ENCODE assay signal across 17 cellular contexts in genomic region chr22:17784776-17785175, GRCh38.
"Had no signal": no experiment of that assay in that cellular context is flagged by ENCODE, and none has a peak within 500 bp of the region (broad histone marks: within the 10 kb centered on the region; RNA-seq: fewer than 3 reads in every experiment).

No MANE protein-coding gene starts in this region.

- H3K27ac ChIP-seq: hepatocyte, prostate gland, thoracic aorta, upper lobe of right lung, uterus had no signal

- H3K4me3 ChIP-seq: coronary artery, heart left ventricle, hepatocyte, mucosa of descending colon, prostate gland, right atrium auricular region, sigmoid colon, thoracic aorta, tibial nerve, upper lobe of right lung, uterus had no signal

- H3K36me3 Mint-ChIP-seq: mesothelial cell of epicardium; naive B cell; natural killer cell treated with Interleukin-12 subunit alpha and Interleukin-12 subunit beta and Interleukin-15 and Interleukin-18, amount 100 ng/mL, for 72 hours had no signal

- DNase-seq: kidney, uterus had no signal

- H3K27ac Mint-ChIP-seq: mesothelial cell of epicardium; natural killer cell treated with Interleukin-12 subunit alpha and Interleukin-12 subunit beta and Interleukin-15 and Interleukin-18, amount 100 ng/mL, for 72 hours; stimulated activated effector memory CD8-positive, alpha-beta T cell treated with anti-CD3 and anti-CD28 coated beads, Interleukin-12 subunit alpha, Interleukin-12 subunit beta, amount 100 ng/mL, for 72 hours had no signal

- H3K27me3 Mint-ChIP-seq: naive B cell; natural killer cell treated with Interleukin-12 subunit alpha and Interleukin-12 subunit beta and Interleukin-15 and Interleukin-18, amount 100 ng/mL, for 72 hours had no signal

- H2AFZ ChIP-seq: hepatocyte had no signal

- H3K36me3 ChIP-seq: prostate gland, upper lobe of right lung, uterus had no signal

- H3K4me3 Mint-ChIP-seq: mesothelial cell of epicardium; naive B cell; natural killer cell treated with Interleukin-12 subunit alpha and Interleukin-12 subunit beta and Interleukin-15 and Interleukin-18, amount 100 ng/mL, for 72 hours; neural crest cell; stimulated activated effector memory CD8-positive, alpha-beta T cell treated with anti-CD3 and anti-CD28 coated beads, Interleukin-12 subunit alpha, Interleukin-12 subunit beta, amount 100 ng/mL, for 72 hours had no signal

- H3K9me3 Mint-ChIP-seq: mesothelial cell of epicardium; natural killer cell treated with Interleukin-12 subunit alpha and Interleukin-12 subunit beta and Interleukin-15 and Interleukin-18, amount 100 ng/mL, for 72 hours; neural crest cell; stimulated activated effector memory CD8-positive, alpha-beta T cell treated with anti-CD3 and anti-CD28 coated beads, Interleukin-12 subunit alpha, Interleukin-12 subunit beta, amount 100 ng/mL, for 72 hours had no signal

- H3K27me3 ChIP-seq: heart left ventricle, hepatocyte, right atrium auricular region, sigmoid colon, tibial nerve, upper lobe of right lung, uterus had no signal

- H3K79me2 ChIP-seq: hepatocyte had no signal

- H3K4me2 ChIP-seq: hepatocyte had no signal

- H3K9me3 ChIP-seq: heart left ventricle, mucosa of descending colon, prostate gland, right atrium auricular region, sigmoid colon, thoracic aorta, tibial nerve, upper lobe of right lung, uterus had no signal

- H3K4me1 ChIP-seq: prostate gland, uterus had no signal
